Comparison of ENCODE assay signal across 17 cellular contexts in the genomic region with DNA sequence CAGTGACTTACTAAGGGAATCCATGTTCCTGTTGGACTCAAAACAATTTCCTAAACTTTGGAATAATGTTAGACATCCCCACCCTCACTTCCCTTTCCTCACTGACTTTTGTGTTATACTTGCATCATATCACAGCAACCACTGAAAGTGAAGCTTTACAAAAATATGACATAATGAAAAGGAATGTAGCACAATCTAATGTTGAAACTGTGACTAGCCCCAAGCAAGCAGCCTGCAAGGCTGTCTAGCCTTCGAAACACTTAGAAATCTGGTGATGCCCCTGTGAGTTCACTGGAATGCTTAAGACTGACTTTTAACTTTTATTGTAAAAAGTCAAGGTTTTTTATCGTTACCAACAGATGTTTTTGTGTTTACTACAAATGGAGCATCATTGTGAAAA.
A peak's percentile ranks its signal among the peaks of the same experiment; 100 is the strongest.
DNase-seq lines count a peak whose midpoint lies in the region; ATAC-seq and TF ChIP-seq lines count a peak whose summit lies in the region.
"Had no signal": no experiment of that assay in that cellular context is flagged by ENCODE, and none has a peak within 500 bp of the region (broad histone marks: within the 10 kb centered on the region; RNA-seq: fewer than 3 reads in every experiment).

No MANE protein-coding gene starts in this region.

- intact Hi-C loops in IMR-90 (cut with micrococcal nuclease): no loop called here
- intact Hi-C loops in gastrocnemius medialis (cut with DNase I; ENCODE audit: low total_unique reads): no loop called here

- H3K4me2 ChIP-seq in IMR-90 (ENCODE audit: low read depth, low read length): no peak overlapping the region
- H3K4me2 ChIP-seq in neural progenitor cell: no peak overlapping the region
- H3K4me2 ChIP-seq: BLaER1 treated with 17β-estradiol and CSF1 and Interleukin-3, amounts not matched to agents 10 nM and 100 nM had no signal

- no peaks in the 10 kb centered on the region for H3K36me3 Mint-ChIP-seq in neural progenitor cell
- H3K36me3 Mint-ChIP-seq in WTC11: no peaks in the 10 kb centered on the region
- H3K36me3 Mint-ChIP-seq: activated CD4-positive, alpha-beta memory T cell treated with anti-CD3 and anti-CD28 coated beads for 36 hours had no signal

- WGBS in IMR-90 (ENCODE audit: extremely low coverage in 2 of 2, insufficient read length in 1 of 2), 2 experiments: no CpG with 5 or more reads among the region's 2 CpGs

- H3K9me3 Mint-ChIP-seq in neural progenitor cell (peaks cover 15% of the 10 kb centered on the region), WTC11 (peaks cover 13% of the 10 kb centered on the region)

- H3F3A ChIP-seq in neural progenitor cell (ENCODE audit: low read depth): no peaks in the 10 kb centered on the region

- no peaks in the 10 kb centered on the region for H3K36me3 ChIP-seq in IMR-90 (ENCODE audit: control insufficient read depth, insufficient read depth, low read length)
- no peaks in the 10 kb centered on the region for H3K36me3 ChIP-seq in neural progenitor cell
- H3K36me3 ChIP-seq in gastrocnemius medialis: no peaks in the 10 kb centered on the region
- H3K36me3 ChIP-seq: adrenal gland; BLaER1 treated with 17β-estradiol and CSF1 and Interleukin-3, amounts not matched to agents 10 nM and 100 nM; Peyer's patch had no signal

- H2BK120ac ChIP-seq in IMR-90 (ENCODE audit: low read depth, low read length): no peak overlapping the region

- H3K4me1 Mint-ChIP-seq in neural progenitor cell (no peaks in the 10 kb centered on the region), WTC11 (no peaks in the 10 kb centered on the region)

- H2BK15ac ChIP-seq in IMR-90 (ENCODE audit: low read depth, low read length): no peak overlapping the region

- no peak overlapping the region for H2BK20ac ChIP-seq in IMR-90 (ENCODE audit: low read depth, low read length)

- no peak overlapping the region for H3K56ac ChIP-seq in IMR-90 (ENCODE audit: extremely low read depth, insufficient read depth, low read length)

- in situ Hi-C loops in IMR-90 (cut with MboI; ENCODE audit: low sequenced_read_pairs): no loop called here
- in situ Hi-C loops in gastrocnemius medialis (cut with MboI; ENCODE audit: low sequenced_read_pairs in 4 of 4): no loop called here

- TF ChIP-seq POLR2A in IMR-90 (IDR thresholded peaks at IDR 0.05; ENCODE audit: low read depth, low read length) (no peak), gastrocnemius medialis (IDR thresholded peaks at IDR 0.05) (no peak)

- TF ChIP-seq CTCF in AG09319 (IDR thresholded peaks at IDR 0.05; ENCODE audit: low read depth, low read length) (no peak), IMR-90 (conservative IDR thresholded peaks at IDR 0.05; ENCODE audit: low read depth, low read length) (no peak), neural progenitor cell (IDR thresholded peaks at IDR 0.05) (no peak), WTC11 (IDR thresholded peaks at IDR 0.05) (no peak), gastrocnemius medialis (IDR thresholded peaks at IDR 0.05 in 4 of 5, conservative IDR thresholded peaks at IDR 0.05 in 1 of 5) (no peak)

- no peak overlapping the region for H2AK9ac ChIP-seq in IMR-90 (replicated peaks; ENCODE audit: low read depth, low read length, poor library complexity)

- H3K79me2 ChIP-seq in neural progenitor cell (ENCODE audit: low read depth): no peaks in the 10 kb centered on the region

- H3K4me1 ChIP-seq in IMR-90 (ENCODE audit: control insufficient read depth, insufficient read depth, low read length): peaks cover 2% of the 10 kb centered on the region; the same call in 1 of the 2 replicates
- peaks cover 15% of the 10 kb centered on the region for H3K4me1 ChIP-seq in neural progenitor cell
- H3K4me1 ChIP-seq in gastrocnemius medialis: no peaks in the 10 kb centered on the region
- H3K4me1 ChIP-seq: adrenal gland; BLaER1 treated with 17β-estradiol and CSF1 and Interleukin-3, amounts not matched to agents 10 nM and 100 nM; Peyer's patch had no signal

- ATAC-seq in IMR-90 (ENCODE audit: low read depth) (peak; percentile 98), WTC11 (no peak), gastrocnemius medialis (no peak), HG02981 (IDR thresholded peaks at IDR 0.05; ENCODE audit: unreplicated experiment) (no peak)
- ATAC-seq: sciatic nerve had no signal

- no peaks in the 10 kb centered on the region for H4K20me1 ChIP-seq in IMR-90 (ENCODE audit: insufficient read depth, low read length)
- no peaks in the 10 kb centered on the region for H4K20me1 ChIP-seq in neural progenitor cell (ENCODE audit: low read depth)
- H4K20me1 ChIP-seq: BLaER1 treated with 17β-estradiol and CSF1 and Interleukin-3, amounts not matched to agents 10 nM and 100 nM had no signal

- H3K27me3 Mint-ChIP-seq in neural progenitor cell (ENCODE audit: insufficient read depth, low read depth) (no peaks in the 10 kb centered on the region), WTC11 (ENCODE audit: low read depth) (no peaks in the 10 kb centered on the region)
- H3K27me3 Mint-ChIP-seq: activated CD4-positive, alpha-beta memory T cell treated with anti-CD3 and anti-CD28 coated beads for 36 hours had no signal

- H3K27me3 ChIP-seq in IMR-90 (ENCODE audit: control insufficient read depth, insufficient read depth, low read length) (no peaks in the 10 kb centered on the region), neural progenitor cell (no peaks in the 10 kb centered on the region), gastrocnemius medialis (no peaks in the 10 kb centered on the region)
- H3K27me3 ChIP-seq: adrenal gland; BLaER1 treated with 17β-estradiol and CSF1 and Interleukin-3, amounts not matched to agents 10 nM and 100 nM; Peyer's patch had no signal

- H4K8ac ChIP-seq in IMR-90 (ENCODE audit: low read depth in 2 of 2, low read length in 2 of 2): no peak overlapping the region

- H3K4ac ChIP-seq in IMR-90 (ENCODE audit: low read depth, low read length): no peak overlapping the region

- BruUV-seq in IMR-90 (replicated peaks; lab: Mats Ljungman, UMichigan): no TSS peak

- H3K14ac ChIP-seq in IMR-90 (replicated peaks; ENCODE audit: low read depth, low read length): no peak overlapping the region

- no peak overlapping the region for H3K27ac ChIP-seq in IMR-90 (ENCODE audit: insufficient read depth, low read length)
- no peak overlapping the region for H3K27ac ChIP-seq in neural progenitor cell
- H3K27ac ChIP-seq in gastrocnemius medialis: no peak overlapping the region
- H3K27ac ChIP-seq: adrenal gland; BLaER1 treated with 17β-estradiol and CSF1 and Interleukin-3, amounts not matched to agents 10 nM and 100 nM; Peyer's patch had no signal

- H3K4me3 Mint-ChIP-seq in neural progenitor cell (no peak overlapping the region), WTC11 (no peak overlapping the region)
- H3K4me3 Mint-ChIP-seq: activated CD4-positive, alpha-beta memory T cell treated with anti-CD3 and anti-CD28 coated beads for 36 hours had no signal

- H2AK5ac ChIP-seq in IMR-90 (ENCODE audit: low read depth, low read length): no peak overlapping the region

- H2BK5ac ChIP-seq in IMR-90 (ENCODE audit: low read depth, low read length, poor library complexity, severe bottlenecking): no peak overlapping the region

- H2AFZ ChIP-seq in IMR-90 (replicated peaks; ENCODE audit: low read length, poor library complexity) (no peak overlapping the region), neural progenitor cell (replicated peaks) (peak overlapping the region; percentile 52)

- H3K23ac ChIP-seq in IMR-90 (ENCODE audit: low read depth, low read length): no peak overlapping the region

- DNase-seq in AG09319 (ENCODE audit: extremely low read depth, low read depth): peak; percentile 15
- DNase-seq in IMR-90: peak; percentile 86
- DNase-seq in dedifferentiated amniotic fluid mesenchymal stem cell (ENCODE audit: extremely low spot score): peak; percentile 77
- no peak for DNase-seq in neural progenitor cell (ENCODE audit: low spot score)
- DNase-seq in WTC11 (ENCODE audit: low spot score): no peak
- DNase-seq in gastrocnemius medialis: no peak
- no peak for DNase-seq in DMS 273 treated with DMSO at 0.1 percent for 48 hours (lab: John Stamatoyannopoulos, UW)
- DNase-seq: activated CD4-positive, alpha-beta memory T cell treated with anti-CD3 and anti-CD28 coated beads for 36 hours; adrenal gland; kidney; NCI-H1048; NCI-H748 treated with DMSO at 0.1 percent for 48 hours; nucleus accumbens; Peyer's patch had no signal

- H3K9ac ChIP-seq in IMR-90 (ENCODE audit: low read depth, low read length) (no peak overlapping the region), neural progenitor cell (no peak overlapping the region)
- H3K9ac ChIP-seq: BLaER1 treated with 17β-estradiol and CSF1 and Interleukin-3, amounts not matched to agents 10 nM and 100 nM had no signal

- H3K27ac Mint-ChIP-seq in neural progenitor cell (no peak overlapping the region), WTC11 (no peak overlapping the region)
- H3K27ac Mint-ChIP-seq: activated CD4-positive, alpha-beta memory T cell treated with anti-CD3 and anti-CD28 coated beads for 36 hours had no signal

- dilution Hi-C loops in IMR-90 (cut with HindIII; ENCODE audit: low sequenced_read_pairs, unreplicated experiment): no loop called here

- H4K91ac ChIP-seq in IMR-90 (ENCODE audit: insufficient read depth, low read depth, low read length): no peak overlapping the region

- H3K9me3 ChIP-seq in IMR-90 (ENCODE audit: control insufficient read depth, insufficient read depth, low read length): no peaks in the 10 kb centered on the region
- no peaks in the 10 kb centered on the region for H3K9me3 ChIP-seq in neural progenitor cell (ENCODE audit: low read depth)
- no peaks in the 10 kb centered on the region for H3K9me3 ChIP-seq in gastrocnemius medialis
- H3K9me3 ChIP-seq: adrenal gland, Peyer's patch had no signal

- TF ChIP-seq RAD21 in IMR-90 (IDR thresholded peaks at IDR 0.05; ENCODE audit: low read length): no peak

- no peak overlapping the region for H3K18ac ChIP-seq in IMR-90 (ENCODE audit: low read depth, low read length)

- POLR2A ChIA-PET in IMR-90 (lab: Charles Lee; ENCODE audit: unreplicated experiment): no interaction called here
- POLR2A ChIA-PET in WTC11 (lab: Charles Lee): no interaction called here

- H3K9me1 ChIP-seq in IMR-90 (ENCODE audit: insufficient read depth, low read length): no peaks in the 10 kb centered on the region

- no peaks in the 10 kb centered on the region for H3K79me1 ChIP-seq in IMR-90 (ENCODE audit: low read depth in 1 of 2, low read length in 2 of 2)

- CTCF ChIA-PET in IMR-90 (lab: Yijun Ruan, JAX) (no interaction called here), WTC11 (lab: Charles Lee) (no interaction called here)

- H4K5ac ChIP-seq in IMR-90 (ENCODE audit: low read depth, low read length): no peak overlapping the region

- H3K4me3 ChIP-seq in IMR-90 (ENCODE audit: insufficient read depth, low read depth, low read length) (no peak overlapping the region), neural progenitor cell (no peak overlapping the region), gastrocnemius medialis (no peak overlapping the region)
- H3K4me3 ChIP-seq: adrenal gland; BLaER1 treated with 17β-estradiol and CSF1 and Interleukin-3, amounts not matched to agents 10 nM and 100 nM; Peyer's patch had no signal

TF ChIP-seq in IMR-90, 13 proteins besides CTCF, POLR2A, EP300 and RAD21:
- peak; percentile 94 for TF ChIP-seq CEBPB (IDR thresholded peaks at IDR 0.05; ENCODE audit: low read depth, low read length)
- no peak for TF ChIP-seq RFX5 (IDR thresholded peaks at IDR 0.05; ENCODE audit: low read depth, low read length)

Comparison
In these comparisons a context has a peak if more than half of its experiments do, and no peak if none do; other contexts are left out.
1. DNase-seq: peak in AG09319 (single experiment), IMR-90 (single experiment) and dedifferentiated amniotic fluid mesenchymal stem cell (single experiment); none in neural progenitor cell (single experiment), WTC11 (single experiment), gastrocnemius medialis (0 of 2) and DMS 273 treated with DMSO at 0.1 percent for 48 hours (single experiment).